ENCODE assay signal across 9 cellular contexts in genomic region chr19:34350161-34350561, GRCh38. TPM values are rescaled to one million over a fixed set of nuclear protein-coding genes. Genes with fewer than 3 reads are reported as not detected.
DNase-seq lines count a peak whose midpoint lies in the region; ATAC-seq and TF ChIP-seq lines count a peak whose summit lies in the region.
"Had no signal": no experiment of that assay in that cellular context is flagged by ENCODE, and none has a peak within 500 bp of the region (broad histone marks: within the 10 kb centered on the region; RNA-seq: fewer than 3 reads in every experiment).

No MANE protein-coding gene starts in this region.

- no peaks in the 10 kb centered on the region for H3K27me3 Mint-ChIP-seq in activated CD8-positive, alpha-beta memory T cell treated with anti-CD3 and anti-CD28 coated beads, Interleukin-2, amount 10 ng/mL, durations not matched to agents 7 days and 5 days

- peaks cover 37% of the 10 kb centered on the region for H3K4me1 Mint-ChIP-seq in activated CD8-positive, alpha-beta memory T cell treated with anti-CD3 and anti-CD28 coated beads, Interleukin-2, amount 10 ng/mL, durations not matched to agents 7 days and 5 days

- CTCF ChIA-PET in activated CD8-positive, alpha-beta memory T cell treated with anti-CD3 and anti-CD28 coated beads, Interleukin-2, amount 10 ng/mL, durations not matched to agents 7 days and 5 days (lab: Charles Lee), result interaction anchor here (0.8 to 4.1 kb wide), 5 partner anchors 8 to 179 kb away, joined by 3 to 18 read pairs (median 4); no protein-coding TSS in a partner anchor

- H3K27ac Mint-ChIP-seq in activated CD8-positive, alpha-beta memory T cell treated with anti-CD3 and anti-CD28 coated beads, Interleukin-2, amount 10 ng/mL, durations not matched to agents 7 days and 5 days, result peak overlapping the region; percentile 94

- no peak overlapping the region for H3K4me3 ChIP-seq in foreskin fibroblast (ENCODE audit: low read depth in 1 of 2, low read length in 2 of 2)

- peak overlapping the region; percentile 37 for H3K4me3 Mint-ChIP-seq in activated CD8-positive, alpha-beta memory T cell treated with anti-CD3 and anti-CD28 coated beads, Interleukin-2, amount 10 ng/mL, durations not matched to agents 7 days and 5 days

- H3K36me3 Mint-ChIP-seq in activated CD8-positive, alpha-beta memory T cell treated with anti-CD3 and anti-CD28 coated beads, Interleukin-2, amount 10 ng/mL, durations not matched to agents 7 days and 5 days, result peaks cover 15% of the 10 kb centered on the region

- H3K9me3 Mint-ChIP-seq in activated CD8-positive, alpha-beta memory T cell treated with anti-CD3 and anti-CD28 coated beads, Interleukin-2, amount 10 ng/mL, durations not matched to agents 7 days and 5 days (ENCODE audit: low read depth), result no peaks in the 10 kb centered on the region

- no peak for TF ChIP-seq CTCF in foreskin fibroblast (IDR thresholded peaks at IDR 0.05; ENCODE audit: low read depth, low read length)

- DNase-seq in activated CD8-positive, alpha-beta memory T cell treated with anti-CD3 and anti-CD28 coated beads, Interleukin-2, amount 10 ng/mL, durations not matched to agents 7 days and 5 days, result peak; percentile 93
- peak; percentile 35 to 49 for DNase-seq in foreskin fibroblast
- DNase-seq in stimulated activated CD8-positive, alpha-beta memory T cell treated with anti-CD3 and anti-CD28 coated beads, Interleukin-4, amount 100 ng/mL, for 48 hours, result peak; percentile 68
- no peak for DNase-seq in NCI-H2171 treated with DMSO at 0.1 percent for 48 hours (lab: John Stamatoyannopoulos, UW)
- DNase-seq in anterior cingulate cortex (lab: John Stamatoyannopoulos, UW), result no peak
- no peak for DNase-seq in occipital lobe (lab: John Stamatoyannopoulos, UW)
- DNase-seq: NCI-H748 treated with DMSO at 0.1 percent for 48 hours had no signal

- ATAC-seq in HG03571 (IDR thresholded peaks at IDR 0.05; ENCODE audit: unreplicated experiment) (peak; percentile 53), HG03457 (IDR thresholded peaks at IDR 0.05; ENCODE audit: unreplicated experiment) (no peak)
- ATAC-seq in activated CD8-positive, alpha-beta memory T cell treated with anti-CD3 and anti-CD28 coated beads, Interleukin-2, amount 10 ng/mL, durations not matched to agents 7 days and 5 days, result peak; percentile 96

RNA-seq across cellular contexts. Expression of gene GPI, which starts 14.8 kb away (rescaled TPM):
- total RNA-seq in activated CD8-positive, alpha-beta memory T cell treated with anti-CD3 and anti-CD28 coated beads, Interleukin-2, amount 10 ng/mL, durations not matched to agents 7 days and 5 days, result 100 to 1,000 TPM; 501 to 600 TPM
- total RNA-seq in occipital lobe, result 103 TPM

RNA-seq across cellular contexts. Expression of gene PDCD2L, which starts 54.0 kb away (rescaled TPM):
- total RNA-seq in activated CD8-positive, alpha-beta memory T cell treated with anti-CD3 and anti-CD28 coated beads, Interleukin-2, amount 10 ng/mL, durations not matched to agents 7 days and 5 days, result 10 to 100 TPM; 11.2 to 19.6 TPM
- total RNA-seq in occipital lobe, result 21.7 TPM

Comparison
In these comparisons a context has a peak if more than half of its experiments do, and no peak if none do; other contexts are left out.
1. DNase-seq: peak in activated CD8-positive, alpha-beta memory T cell treated with anti-CD3 and anti-CD28 coated beads, Interleukin-2, amount 10 ng/mL, durations not matched to agents 7 days and 5 days (single experiment), foreskin fibroblast (2 of 2) and stimulated activated CD8-positive, alpha-beta memory T cell treated with anti-CD3 and anti-CD28 coated beads, Interleukin-4, amount 100 ng/mL, for 48 hours (single experiment); none in NCI-H2171 treated with DMSO at 0.1 percent for 48 hours (single experiment), anterior cingulate cortex (0 of 58) and occipital lobe (single experiment).